In the genomic region with DNA sequence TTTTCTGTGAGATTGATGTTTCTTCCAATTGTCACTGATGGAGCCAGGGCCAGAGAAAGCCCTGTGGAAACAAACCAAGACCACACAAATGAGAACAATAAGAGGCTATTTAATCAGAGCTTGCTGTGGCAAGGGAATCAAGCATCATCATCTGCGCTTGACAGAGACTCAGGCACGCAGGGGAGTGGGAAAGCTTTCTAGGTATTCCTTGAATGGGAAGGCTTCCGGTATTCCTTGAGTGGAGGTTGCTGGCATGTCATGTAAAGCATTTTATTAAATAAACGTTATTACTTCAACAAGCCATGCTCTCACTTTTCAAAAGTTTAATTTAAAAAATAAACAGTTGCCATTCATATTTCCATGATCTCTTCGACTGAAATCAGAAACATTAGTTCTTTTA, we compare ENCODE assay signal across 9 cellular contexts.
"Had no signal": no experiment of that assay in that cellular context is flagged by ENCODE, and none has a peak within 500 bp of the region (broad histone marks: within the 10 kb centered on the region; RNA-seq: fewer than 3 reads in every experiment).

No MANE protein-coding gene starts in this region.

- H3K27ac ChIP-seq: GM23248, HL-60 had no signal

- H3K4me1 ChIP-seq: HAP-1 had no signal

- DNase-seq: GM23248, GOT3, H7, HFFc6, KBM-7 had no signal

- H3K4me3 ChIP-seq: GM23248, HAP-1 had no signal

- ATAC-seq: HCT116, HepG2 had no signal

- H3K36me3 ChIP-seq: HAP-1 had no signal

- H3K9me3 ChIP-seq: HAP-1 had no signal
